In the genomic region with DNA sequence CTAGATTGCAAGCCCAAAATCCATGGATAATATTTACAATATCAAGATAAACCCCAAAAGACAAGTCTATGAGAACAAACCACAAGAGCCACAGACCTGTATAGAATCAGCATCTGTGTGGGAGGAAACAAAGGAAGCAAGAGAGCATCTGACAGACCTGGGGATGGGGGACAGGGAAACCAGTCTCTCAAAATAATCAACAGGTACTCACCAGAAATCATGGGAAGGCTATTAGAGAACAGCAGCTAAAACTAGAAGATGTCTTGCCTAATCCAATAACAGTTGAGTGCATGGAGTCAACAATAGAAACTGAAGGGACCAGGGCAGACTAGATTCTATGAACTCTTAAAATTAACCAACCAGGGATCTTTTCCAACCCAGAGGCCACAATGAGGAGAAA, we compare ENCODE assay signal across 2 cellular contexts.
TF ChIP-seq lines count a peak whose summit lies in the region.

No MANE protein-coding gene starts in this region.

TF ChIP-seq in HEK293, 187 proteins besides CTCF, POLR2A, EP300 and RAD21:
- TF ChIP-seq SCRT2 (tag by site-specific recombination; IDR thresholded peaks at IDR 0.05) (peak; percentile 77), SCRT1 (tag by site-specific recombination; IDR thresholded peaks at IDR 0.05; ENCODE audit: borderline replicate concordance) (peak; percentile 67; the same call in 1 of the 2 replicates), ZNF639 (tag by site-specific recombination; IDR thresholded peaks at IDR 0.05) (no peak)

TF ChIP-seq in GM12878, 131 proteins besides CTCF, POLR2A, EP300 and RAD21:
- TF ChIP-seq RUNX3 (IDR thresholded peaks at IDR 0.05; ENCODE audit: low read length) (peak; percentile 55), MTA3 (IDR thresholded peaks at IDR 0.05; ENCODE audit: borderline replicate concordance, low read length) (no peak)
TF ChIP-seq in GM12878: peak in this region for 1.
